8 cellular contexts compared by ENCODE assay signal in genomic region chr5:31530541-31531265, GRCh38. TPM values are rescaled to one million over a fixed set of nuclear protein-coding genes. Genes with fewer than 3 reads are reported as not detected.
DNase-seq lines count a peak whose midpoint lies in the region; ATAC-seq and TF ChIP-seq lines count a peak whose summit lies in the region.

No MANE protein-coding gene starts in this region.

- peaks cover 41 to 54% of the 10 kb centered on the region in 2 donors for H3K4me1 Mint-ChIP-seq in effector memory CD8-positive, alpha-beta T cell (ENCODE audit: low read depth in 2 of 2)

- TF ChIP-seq CTCF in osteoblast (IDR thresholded peaks at IDR 0.05; ENCODE audit: extremely low read depth, low read depth, low read length): no peak

- peak overlapping the region; percentile 80 for H3K4me2 ChIP-seq in osteoblast (ENCODE audit: insufficient read depth, low read length)

- H3K9me3 Mint-ChIP-seq in effector memory CD8-positive, alpha-beta T cell: no peaks in the 10 kb centered on the region

- H3K9me3 ChIP-seq in osteoblast (ENCODE audit: low read depth, low read length) (no peaks in the 10 kb centered on the region), aorta (ENCODE audit: control insufficient read depth, low read length) (no peaks in the 10 kb centered on the region)

- peak overlapping the region; percentile 98 to 100 for H3K4me3 Mint-ChIP-seq in effector memory CD8-positive, alpha-beta T cell

- peaks cover 45% of the 10 kb centered on the region for H3K36me3 Mint-ChIP-seq in effector memory CD8-positive, alpha-beta T cell (ENCODE audit: insufficient read depth)

- peak overlapping the region; percentile 97 for H3K4me3 ChIP-seq in osteoblast (ENCODE audit: insufficient read depth, low read length)
- no peak overlapping the region for H3K4me3 ChIP-seq in aorta (ENCODE audit: low read length in 2 of 2)

- H3K27me3 Mint-ChIP-seq in effector memory CD8-positive, alpha-beta T cell: no peaks in the 10 kb centered on the region

- ATAC-seq in effector memory CD8-positive, alpha-beta T cell (replicated peaks): no peak
- ATAC-seq in GM21528 (IDR thresholded peaks at IDR 0.05; ENCODE audit: low FRiP score, unreplicated experiment) (no peak), HG03196 (IDR thresholded peaks at IDR 0.05; ENCODE audit: unreplicated experiment) (no peak), aorta (ENCODE audit: low FRiP score) (no peak)

- peak overlapping the region; percentile 59 to 97 for H3K27ac Mint-ChIP-seq in effector memory CD8-positive, alpha-beta T cell

- H3K4me1 ChIP-seq in osteoblast (ENCODE audit: insufficient read depth, low read length) (peaks cover 16% of the 10 kb centered on the region), aorta (ENCODE audit: control insufficient read depth in 1 of 2, insufficient read depth in 2 of 2, low read length in 2 of 2) (peaks cover 0 to 5% of the 10 kb centered on the region in 2 donors)

- H2AFZ ChIP-seq in osteoblast (ENCODE audit: low read length): no peak overlapping the region

- H3K36me3 ChIP-seq in osteoblast (ENCODE audit: insufficient read depth, low read length) (peaks cover 52% of the 10 kb centered on the region), aorta (ENCODE audit: control insufficient read depth in 1 of 2, insufficient read depth in 2 of 2, low read length in 1 of 2) (peaks cover 2 to 5% of the 10 kb centered on the region in 2 donors)

- H3K27me3 ChIP-seq in osteoblast (ENCODE audit: insufficient read depth, low read length): no peaks in the 10 kb centered on the region
- no peaks in the 10 kb centered on the region for H3K27me3 ChIP-seq in aorta (ENCODE audit: control insufficient read depth in 1 of 2, insufficient read depth in 2 of 2, low read length in 1 of 2)

- H3K79me2 ChIP-seq in osteoblast (ENCODE audit: insufficient read depth, low read length): peaks cover 62% of the 10 kb centered on the region

- H3K27ac ChIP-seq in osteoblast (ENCODE audit: low read depth, low read length): peak overlapping the region; percentile 24
- H3K27ac ChIP-seq in aorta (ENCODE audit: low read depth in 1 of 2, low read length in 2 of 2): no peak overlapping the region

- 78 to 80% methylated on average over 9 of the region's 9 CpGs for WGBS in aorta, 2 donors

- intact Hi-C loops in aorta (cut with DNase I): no loop called here

- DNase-seq in EH (ENCODE audit: low read depth): peak; percentile 58
- peak; percentile 30 for DNase-seq in NCI-H69 (lab: John Stamatoyannopoulos, UW)
- no peak for DNase-seq in effector memory CD8-positive, alpha-beta T cell
- DNase-seq in osteoblast (ENCODE audit: insufficient read length, low spot score, missing footprints): no peak
- DNase-seq in SHP77 treated with DMSO at 0.1 percent for 48 hours (lab: John Stamatoyannopoulos, UW): no peak
- DNase-seq in aorta: no peak

- H4K20me1 ChIP-seq in osteoblast (ENCODE audit: insufficient read depth, low read length): peaks cover 9% of the 10 kb centered on the region

RNA-seq across cellular contexts. Expression of gene DROSHA, which starts 1.2 kb away (rescaled TPM):
- total RNA-seq in osteoblast (32.9 and 35.7 TPM in 2 replicates), aorta (10 to 100 TPM; 42.9 to 68.2 TPM)
- 10 to 100 TPM; 14.4 to 53.0 TPM for polyA plus RNA-seq in aorta

RNA-seq across cellular contexts. Expression of gene C5orf22, which starts 1.4 kb away (rescaled TPM):
- total RNA-seq in osteoblast: 21.4 and 21.8 TPM in 2 replicates
- total RNA-seq in aorta: 10 to 100 TPM; 14.4 to 18.6 TPM
- polyA plus RNA-seq in aorta: 1 to 10 TPM; 7.5 to 8.5 TPM

Comparison
In these comparisons a context has a peak if more than half of its experiments do, and no peak if none do; other contexts are left out.
1. DNase-seq: peak in EH (single experiment) and NCI-H69 (single experiment); none in effector memory CD8-positive, alpha-beta T cell (0 of 3), osteoblast (single experiment), SHP77 treated with DMSO at 0.1 percent for 48 hours (single experiment) and aorta (0 of 2).